29 cellular contexts compared by ENCODE assay signal in genomic region chr5:119551819-119552218, GRCh38.
"Had no signal": no experiment of that assay in that cellular context is flagged by ENCODE, and none has a peak within 500 bp of the region (broad histone marks: within the 10 kb centered on the region; RNA-seq: fewer than 3 reads in every experiment).

No MANE protein-coding gene starts in this region.

- H3K27me3 ChIP-seq: colonic mucosa, dorsolateral prefrontal cortex, esophagus muscularis mucosa, esophagus squamous epithelium, gastrocnemius medialis, gastroesophageal sphincter, heart left ventricle, heart right ventricle had no signal

- H3K27ac Mint-ChIP-seq: dendritic cell treated with granulocyte-macrophage colony-stimulating factor and Interleukin-4, amounts not matched to agents 40 ng/mL and 50 ng/mL, for 4 days; effector memory CD8-positive, alpha-beta T cell; endodermal cell had no signal

- ATAC-seq: effector memory CD8-positive, alpha-beta T cell; esophagus mucosa; foreskin keratinocyte; gastrocnemius medialis; gastroesophageal sphincter; heart left ventricle; heart right ventricle had no signal

- H3K9me3 ChIP-seq: colonic mucosa, esophagus muscularis mucosa, esophagus squamous epithelium, gastrocnemius medialis, gastroesophageal sphincter had no signal

- H3K4me3 Mint-ChIP-seq: dendritic cell treated with granulocyte-macrophage colony-stimulating factor and Interleukin-4, amounts not matched to agents 40 ng/mL and 50 ng/mL, for 4 days; effector memory CD8-positive, alpha-beta T cell; endodermal cell had no signal

- H3K4me3 ChIP-seq: colonic mucosa, coronary artery, dorsolateral prefrontal cortex, esophagus muscularis mucosa, esophagus squamous epithelium, gastrocnemius medialis, gastroesophageal sphincter, heart left ventricle, heart right ventricle had no signal

- H3K36me3 ChIP-seq: colonic mucosa, esophagus squamous epithelium, gastrocnemius medialis, gastroesophageal sphincter, heart left ventricle, heart right ventricle had no signal

- FAIRE-seq: colon, endometrium, endothelial cell of umbilical vein, frontal cortex had no signal

- H3K27ac ChIP-seq: colonic mucosa, coronary artery, epithelial cell of prostate, esophagus muscularis mucosa, esophagus squamous epithelium, foreskin keratinocyte, gastrocnemius medialis, gastroesophageal sphincter, heart left ventricle, heart right ventricle had no signal

- H3K4me1 ChIP-seq: colonic mucosa, esophagus muscularis mucosa, esophagus squamous epithelium, foreskin keratinocyte, gastrocnemius medialis, gastroesophageal sphincter, heart left ventricle, heart right ventricle had no signal

- H3K27me3 Mint-ChIP-seq: dendritic cell treated with granulocyte-macrophage colony-stimulating factor and Interleukin-4, amounts not matched to agents 40 ng/mL and 50 ng/mL, for 4 days had no signal

- DNase-seq: colonic mucosa; cortex of kidney; dermis blood vessel endothelial cell; dorsolateral prefrontal cortex; effector CD4-positive, alpha-beta T cell; effector CD8-positive, alpha-beta T cell; effector memory CD4-positive, alpha-beta T cell; effector memory CD8-positive, alpha-beta T cell; endodermal cell; erythroblast; esophagus squamous epithelium; foreskin fibroblast; foreskin keratinocyte; foreskin melanocyte; gastrocnemius medialis; glutamatergic neuron; head of caudate nucleus; heart left ventricle; heart right ventricle had no signal
